Comparison of ENCODE assay signal across 18 cellular contexts in the genomic region with DNA sequence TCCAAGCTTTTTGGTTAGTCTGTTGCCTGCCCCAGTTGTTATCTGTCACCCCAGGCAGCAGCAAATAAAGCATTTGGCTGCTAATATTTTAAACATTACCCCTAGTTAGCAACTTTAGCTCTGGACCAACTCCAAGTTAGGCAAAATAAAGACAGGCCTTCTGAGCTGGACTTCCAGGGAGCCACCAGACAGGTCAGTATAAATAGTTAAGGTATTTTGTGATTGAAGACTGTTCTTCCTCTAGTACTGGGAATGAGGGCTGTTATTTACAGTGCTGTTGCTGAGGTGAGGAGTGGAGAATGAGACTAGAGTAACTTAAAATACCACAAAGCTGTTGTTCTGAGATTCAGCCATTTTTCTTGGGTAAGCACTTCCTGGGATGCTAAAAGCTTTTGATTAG.
"Had no signal": no experiment of that assay in that cellular context is flagged by ENCODE, and none has a peak within 500 bp of the region (broad histone marks: within the 10 kb centered on the region; RNA-seq: fewer than 3 reads in every experiment).

No MANE protein-coding gene starts in this region.

- H3K4me3 Mint-ChIP-seq: IgD-negative memory B cell had no signal

- ATAC-seq: K562 had no signal

- FAIRE-seq: K562, RCC 7860 had no signal

- H3K27me3 Mint-ChIP-seq: IgD-negative memory B cell had no signal

- DNase-seq: Kasumi-1, MM.1S, NCI-H1092 treated with DMSO at 0.1 percent for 48 hours, NCI-H1436, NCI-H187, NCI-H2029, NCI-H2171 treated with DMSO at 0.1 percent for 48 hours, NCI-H345, NCI-H446 treated with DMSO at 0.1 percent for 48 hours, NCI-H510A treated with DMSO at 0.1 percent for 48 hours, NCI-H526, NCI-H82, Right ventricle myocardium superior, RPMI8226, SIG-M5 had no signal

- H3K4me1 Mint-ChIP-seq: IgD-negative memory B cell had no signal

- H3K27ac Mint-ChIP-seq: IgD-negative memory B cell had no signal
